1 cellular context compared by ENCODE assay signal in genomic region chr10:132133005-132133404, GRCh38.
TF ChIP-seq lines count a peak whose summit lies in the region.

No MANE protein-coding gene starts in this region.

TF ChIP-seq in H1, 55 proteins besides CTCF, POLR2A, EP300 and RAD21:
- TF ChIP-seq, protein P1, sequence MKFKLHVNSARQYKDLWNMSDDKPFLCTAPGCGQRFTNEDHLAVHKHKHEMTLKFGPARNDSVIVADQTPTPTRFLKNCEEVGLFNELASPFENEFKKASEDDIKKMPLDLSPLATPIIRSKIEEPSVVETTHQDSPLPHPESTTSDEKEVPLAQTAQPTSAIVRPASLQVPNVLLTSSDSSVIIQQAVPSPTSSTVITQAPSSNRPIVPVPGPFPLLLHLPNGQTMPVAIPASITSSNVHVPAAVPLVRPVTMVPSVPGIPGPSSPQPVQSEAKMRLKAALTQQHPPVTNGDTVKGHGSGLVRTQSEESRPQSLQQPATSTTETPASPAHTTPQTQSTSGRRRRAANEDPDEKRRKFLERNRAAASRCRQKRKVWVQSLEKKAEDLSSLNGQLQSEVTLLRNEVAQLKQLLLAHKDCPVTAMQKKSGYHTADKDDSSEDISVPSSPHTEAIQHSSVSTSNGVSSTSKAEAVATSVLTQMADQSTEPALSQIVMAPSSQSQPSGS (IDR thresholded peaks at IDR 0.05; ENCODE audit: low read length), result no peak
- TF ChIP-seq JUN (IDR thresholded peaks at IDR 0.05; ENCODE audit: low read depth, low read length), result no peak
- no peak for TF ChIP-seq GABPA (IDR thresholded peaks at IDR 0.05; ENCODE audit: borderline replicate concordance, insufficient read depth, low read length)
- TF ChIP-seq TBP (IDR thresholded peaks at IDR 0.05; ENCODE audit: low read depth, low read length), result no peak
- no peak for TF ChIP-seq SP2 (IDR thresholded peaks at IDR 0.05; ENCODE audit: low read length)
- no peak for TF ChIP-seq SRF (IDR thresholded peaks at IDR 0.05; ENCODE audit: low read depth, low read length)
- TF ChIP-seq, protein P2, sequence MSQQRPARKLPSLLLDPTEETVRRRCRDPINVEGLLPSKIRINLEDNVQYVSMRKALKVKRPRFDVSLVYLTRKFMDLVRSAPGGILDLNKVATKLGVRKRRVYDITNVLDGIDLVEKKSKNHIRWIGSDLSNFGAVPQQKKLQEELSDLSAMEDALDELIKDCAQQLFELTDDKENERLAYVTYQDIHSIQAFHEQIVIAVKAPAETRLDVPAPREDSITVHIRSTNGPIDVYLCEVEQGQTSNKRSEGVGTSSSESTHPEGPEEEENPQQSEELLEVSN (IDR thresholded peaks at IDR 0.05), result no peak
- TF ChIP-seq RFX5 (IDR thresholded peaks at IDR 0.05; ENCODE audit: borderline replicate concordance, low read depth, low read length), result no peak
- TF ChIP-seq SIN3A (conservative IDR thresholded peaks at IDR 0.05 in 1 of 2, IDR thresholded peaks at IDR 0.05 in 1 of 2; ENCODE audit: low read depth in 1 of 2, low read length in 2 of 2), result no peak
- TF ChIP-seq, protein P3, sequence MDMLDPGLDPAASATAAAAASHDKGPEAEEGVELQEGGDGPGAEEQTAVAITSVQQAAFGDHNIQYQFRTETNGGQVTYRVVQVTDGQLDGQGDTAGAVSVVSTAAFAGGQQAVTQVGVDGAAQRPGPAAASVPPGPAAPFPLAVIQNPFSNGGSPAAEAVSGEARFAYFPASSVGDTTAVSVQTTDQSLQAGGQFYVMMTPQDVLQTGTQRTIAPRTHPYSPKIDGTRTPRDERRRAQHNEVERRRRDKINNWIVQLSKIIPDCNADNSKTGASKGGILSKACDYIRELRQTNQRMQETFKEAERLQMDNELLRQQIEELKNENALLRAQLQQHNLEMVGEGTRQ (IDR thresholded peaks at IDR 0.05; ENCODE audit: low read length), result no peak
- TF ChIP-seq FOSL1 (IDR thresholded peaks at IDR 0.05; ENCODE audit: insufficient read depth, low read depth, low read length), result no peak
- no peak for TF ChIP-seq TAF7 (optimal IDR thresholded peaks at IDR 0.05; ENCODE audit: borderline replicate concordance, low read depth, low read length)
- no peak for TF ChIP-seq POLR2AphosphoS5 (IDR thresholded peaks at IDR 0.05; ENCODE audit: low read depth, low read length)
- TF ChIP-seq RBBP5 (IDR thresholded peaks at IDR 0.05; ENCODE audit: borderline replicate concordance, low read depth, low read length), result no peak
- no peak for TF ChIP-seq CREB1 (IDR thresholded peaks at IDR 0.05)
- TF ChIP-seq JUND (IDR thresholded peaks at IDR 0.05; ENCODE audit: low read length), result no peak
TF ChIP-seq in H1: peak in this region for 0.
